1 cellular context compared by ENCODE assay signal in the genomic region with DNA sequence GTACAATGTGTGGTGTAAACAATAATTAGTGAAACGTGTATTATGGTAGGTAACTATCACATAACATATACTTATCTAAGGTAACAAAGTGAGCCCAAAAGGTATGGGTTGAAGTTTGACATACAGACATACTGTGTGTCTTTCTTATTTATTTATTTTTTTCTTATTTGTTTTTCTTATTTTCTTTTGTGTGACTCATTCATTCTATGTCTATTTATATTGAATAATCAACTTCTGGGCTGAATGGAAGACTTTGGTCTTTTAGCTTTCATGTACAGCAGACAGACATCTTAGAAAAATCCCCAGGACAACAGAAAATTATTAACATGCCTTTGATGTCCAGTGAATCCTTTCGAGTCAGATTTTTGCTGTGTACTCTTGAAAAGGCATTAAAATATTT.
A peak's percentile ranks its signal among the peaks of the same experiment; 100 is the strongest.
TF ChIP-seq lines count a peak whose summit lies in the region.

No MANE protein-coding gene starts in this region.

TF ChIP-seq in HepG2, 621 proteins besides CTCF, POLR2A, EP300 and RAD21 (continued from another document and continues in another):
- TF ChIP-seq, protein P1, sequence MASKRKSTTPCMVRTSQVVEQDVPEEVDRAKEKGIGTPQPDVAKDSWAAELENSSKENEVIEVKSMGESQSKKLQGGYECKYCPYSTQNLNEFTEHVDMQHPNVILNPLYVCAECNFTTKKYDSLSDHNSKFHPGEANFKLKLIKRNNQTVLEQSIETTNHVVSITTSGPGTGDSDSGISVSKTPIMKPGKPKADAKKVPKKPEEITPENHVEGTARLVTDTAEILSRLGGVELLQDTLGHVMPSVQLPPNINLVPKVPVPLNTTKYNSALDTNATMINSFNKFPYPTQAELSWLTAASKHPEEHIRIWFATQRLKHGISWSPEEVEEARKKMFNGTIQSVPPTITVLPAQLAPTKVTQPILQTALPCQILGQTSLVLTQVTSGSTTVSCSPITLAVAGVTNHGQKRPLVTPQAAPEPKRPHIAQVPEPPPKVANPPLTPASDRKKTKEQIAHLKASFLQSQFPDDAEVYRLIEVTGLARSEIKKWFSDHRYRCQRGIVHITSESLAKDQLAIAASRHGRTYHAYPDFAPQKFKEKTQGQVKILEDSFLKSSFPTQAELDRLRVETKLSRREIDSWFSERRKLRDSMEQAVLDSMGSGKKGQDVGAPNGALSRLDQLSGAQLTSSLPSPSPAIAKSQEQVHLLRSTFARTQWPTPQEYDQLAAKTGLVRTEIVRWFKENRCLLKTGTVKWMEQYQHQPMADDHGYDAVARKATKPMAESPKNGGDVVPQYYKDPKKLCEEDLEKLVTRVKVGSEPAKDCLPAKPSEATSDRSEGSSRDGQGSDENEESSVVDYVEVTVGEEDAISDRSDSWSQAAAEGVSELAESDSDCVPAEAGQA (IDR thresholded peaks at IDR 0.05; ENCODE audit: low read depth): no peak
- TF ChIP-seq, protein P1 (CRISPR knock-in tag; IDR thresholded peaks at IDR 0.05; ENCODE audit: borderline replicate concordance): no peak
- no peak for TF ChIP-seq ZNF296 (CRISPR knock-in tag; conservative IDR thresholded peaks at IDR 0.05)
- TF ChIP-seq ZNF792 (CRISPR knock-in tag; IDR thresholded peaks at IDR 0.05): peak; percentile 91; the same call in 1 of the 2 replicates
- no peak for TF ChIP-seq SKI (IDR thresholded peaks at IDR 0.05; ENCODE audit: partially characterized antibody)
- TF ChIP-seq IRX3 (CRISPR knock-in tag; IDR thresholded peaks at IDR 0.05; ENCODE audit: borderline replicate concordance, low read depth): no peak
- no peak for TF ChIP-seq ZNF740 (CRISPR knock-in tag; IDR thresholded peaks at IDR 0.05)
- no peak for TF ChIP-seq HHEX (CRISPR knock-in tag; IDR thresholded peaks at IDR 0.05)
- no peak for TF ChIP-seq ZNF678 (CRISPR knock-in tag; IDR thresholded peaks at IDR 0.05)
- TF ChIP-seq ISL2 (CRISPR knock-in tag; IDR thresholded peaks at IDR 0.05): peak; percentile 23; the same call in 1 of the 2 replicates
- no peak for TF ChIP-seq ZNF274 (CRISPR knock-in tag; IDR thresholded peaks at IDR 0.05)
- TF ChIP-seq ZNF614 (CRISPR knock-in tag; IDR thresholded peaks at IDR 0.05; ENCODE audit: borderline replicate concordance): no peak
- no peak for TF ChIP-seq PHF5A (CRISPR knock-in tag; IDR thresholded peaks at IDR 0.05; ENCODE audit: low read depth, unreplicated experiment)
- peak; percentile 49; the same call in 1 of the 2 replicates for TF ChIP-seq SAP130 (CRISPR knock-in tag; IDR thresholded peaks at IDR 0.05; ENCODE audit: low read depth)
- TF ChIP-seq NR3C1 (CRISPR knock-in tag; IDR thresholded peaks at IDR 0.05): no peak
- TF ChIP-seq, protein P2, sequence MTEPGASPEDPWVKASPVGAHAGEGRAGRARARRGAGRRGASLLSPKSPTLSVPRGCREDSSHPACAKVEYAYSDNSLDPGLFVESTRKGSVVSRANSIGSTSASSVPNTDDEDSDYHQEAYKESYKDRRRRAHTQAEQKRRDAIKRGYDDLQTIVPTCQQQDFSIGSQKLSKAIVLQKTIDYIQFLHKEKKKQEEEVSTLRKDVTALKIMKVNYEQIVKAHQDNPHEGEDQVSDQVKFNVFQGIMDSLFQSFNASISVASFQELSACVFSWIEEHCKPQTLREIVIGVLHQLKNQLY (CRISPR knock-in tag; IDR thresholded peaks at IDR 0.05): no peak
- TF ChIP-seq ATRX (CRISPR knock-in tag; IDR thresholded peaks at IDR 0.05; ENCODE audit: borderline replicate concordance): no peak
- no peak for TF ChIP-seq ZZZ3 (CRISPR knock-in tag; IDR thresholded peaks at IDR 0.05; ENCODE audit: borderline replicate concordance)
- no peak for TF ChIP-seq ZNF558 (CRISPR knock-in tag; IDR thresholded peaks at IDR 0.05; ENCODE audit: borderline replicate concordance)
- TF ChIP-seq ASH2L (IDR thresholded peaks at IDR 0.05; ENCODE audit: insufficient read length, low read depth, low read length): peak; percentile 44
- TF ChIP-seq TCF7 (IDR thresholded peaks at IDR 0.05; ENCODE audit: low read depth): peak; percentile 88
- TF ChIP-seq GMEB1 (CRISPR knock-in tag; IDR thresholded peaks at IDR 0.05; ENCODE audit: borderline replicate concordance): no peak
- TF ChIP-seq EEA1 (CRISPR knock-in tag; IDR thresholded peaks at IDR 0.05; ENCODE audit: borderline replicate concordance): no peak
- no peak for TF ChIP-seq RXRA (CRISPR knock-in tag; IDR thresholded peaks at IDR 0.05)
- no peak for TF ChIP-seq ZNF878 (CRISPR knock-in tag; IDR thresholded peaks at IDR 0.05)
- peak; percentile 95 for TF ChIP-seq ZKSCAN1 (IDR thresholded peaks at IDR 0.05; ENCODE audit: low read length)
- TF ChIP-seq GATAD2A (CRISPR knock-in tag; IDR thresholded peaks at IDR 0.05): peak; percentile 42; the same call in 1 of the 2 replicates
- no peak for TF ChIP-seq ZBTB26 (CRISPR knock-in tag; IDR thresholded peaks at IDR 0.05; ENCODE audit: borderline replicate concordance)
- no peak for TF ChIP-seq NR2F6 (IDR thresholded peaks at IDR 0.05)
- TF ChIP-seq NR2F6 (CRISPR knock-in tag; IDR thresholded peaks at IDR 0.05): no peak
- no peak for TF ChIP-seq ZFP91 (CRISPR knock-in tag; IDR thresholded peaks at IDR 0.05; ENCODE audit: borderline replicate concordance)
- TF ChIP-seq ZNF761 (CRISPR knock-in tag; conservative IDR thresholded peaks at IDR 0.05): no peak
- TF ChIP-seq, protein P3, sequence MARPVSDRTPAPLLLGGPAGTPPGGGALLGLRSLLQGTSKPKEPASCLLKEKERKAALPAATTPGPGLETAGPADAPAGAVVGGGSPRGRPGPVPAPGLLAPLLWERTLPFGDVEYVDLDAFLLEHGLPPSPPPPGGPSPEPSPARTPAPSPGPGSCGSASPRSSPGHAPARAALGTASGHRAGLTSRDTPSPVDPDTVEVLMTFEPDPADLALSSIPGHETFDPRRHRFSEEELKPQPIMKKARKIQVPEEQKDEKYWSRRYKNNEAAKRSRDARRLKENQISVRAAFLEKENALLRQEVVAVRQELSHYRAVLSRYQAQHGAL (CRISPR knock-in tag; IDR thresholded peaks at IDR 0.05; ENCODE audit: not compliant biosample characterization): no peak
- no peak for TF ChIP-seq PCBP2 (optimal IDR thresholded peaks at IDR 0.05; ENCODE audit: low read depth, low read length, poor library complexity, severe bottlenecking)
- no peak for TF ChIP-seq ZNF251 (CRISPR knock-in tag; IDR thresholded peaks at IDR 0.05)
- no peak for TF ChIP-seq FUBP1 (CRISPR knock-in tag; IDR thresholded peaks at IDR 0.05; ENCODE audit: borderline replicate concordance)
- TF ChIP-seq, protein P4, sequence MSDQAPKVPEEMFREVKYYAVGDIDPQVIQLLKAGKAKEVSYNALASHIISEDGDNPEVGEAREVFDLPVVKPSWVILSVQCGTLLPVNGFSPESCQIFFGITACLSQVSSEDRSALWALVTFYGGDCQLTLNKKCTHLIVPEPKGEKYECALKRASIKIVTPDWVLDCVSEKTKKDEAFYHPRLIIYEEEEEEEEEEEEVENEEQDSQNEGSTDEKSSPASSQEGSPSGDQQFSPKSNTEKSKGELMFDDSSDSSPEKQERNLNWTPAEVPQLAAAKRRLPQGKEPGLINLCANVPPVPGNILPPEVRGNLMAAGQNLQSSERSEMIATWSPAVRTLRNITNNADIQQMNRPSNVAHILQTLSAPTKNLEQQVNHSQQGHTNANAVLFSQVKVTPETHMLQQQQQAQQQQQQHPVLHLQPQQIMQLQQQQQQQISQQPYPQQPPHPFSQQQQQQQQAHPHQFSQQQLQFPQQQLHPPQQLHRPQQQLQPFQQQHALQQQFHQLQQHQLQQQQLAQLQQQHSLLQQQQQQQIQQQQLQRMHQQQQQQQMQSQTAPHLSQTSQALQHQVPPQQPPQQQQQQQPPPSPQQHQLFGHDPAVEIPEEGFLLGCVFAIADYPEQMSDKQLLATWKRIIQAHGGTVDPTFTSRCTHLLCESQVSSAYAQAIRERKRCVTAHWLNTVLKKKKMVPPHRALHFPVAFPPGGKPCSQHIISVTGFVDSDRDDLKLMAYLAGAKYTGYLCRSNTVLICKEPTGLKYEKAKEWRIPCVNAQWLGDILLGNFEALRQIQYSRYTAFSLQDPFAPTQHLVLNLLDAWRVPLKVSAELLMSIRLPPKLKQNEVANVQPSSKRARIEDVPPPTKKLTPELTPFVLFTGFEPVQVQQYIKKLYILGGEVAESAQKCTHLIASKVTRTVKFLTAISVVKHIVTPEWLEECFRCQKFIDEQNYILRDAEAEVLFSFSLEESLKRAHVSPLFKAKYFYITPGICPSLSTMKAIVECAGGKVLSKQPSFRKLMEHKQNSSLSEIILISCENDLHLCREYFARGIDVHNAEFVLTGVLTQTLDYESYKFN (CRISPR knock-in tag; conservative IDR thresholded peaks at IDR 0.05): peak; percentile 69
- TF ChIP-seq BHLHE40 (IDR thresholded peaks at IDR 0.05; ENCODE audit: low read length): no peak
- TF ChIP-seq ZNF264 (CRISPR knock-in tag; IDR thresholded peaks at IDR 0.05): no peak
- TF ChIP-seq ZNF780A (CRISPR knock-in tag; IDR thresholded peaks at IDR 0.05): no peak
- no peak for TF ChIP-seq ESRRA (CRISPR knock-in tag; IDR thresholded peaks at IDR 0.05; ENCODE audit: low read depth)
- no peak for TF ChIP-seq PHB2 (IDR thresholded peaks at IDR 0.05; ENCODE audit: partially characterized antibody)
- no peak for TF ChIP-seq LCORL (IDR thresholded peaks at IDR 0.05)
- TF ChIP-seq LCORL (CRISPR knock-in tag; IDR thresholded peaks at IDR 0.05): no peak
- TF ChIP-seq PRMT3 (CRISPR knock-in tag; IDR thresholded peaks at IDR 0.05; ENCODE audit: borderline replicate concordance, low read depth): no peak
- no peak for TF ChIP-seq HOXA3 (CRISPR knock-in tag; IDR thresholded peaks at IDR 0.05)
